11 cellular contexts compared by ENCODE assay signal in the genomic region with DNA sequence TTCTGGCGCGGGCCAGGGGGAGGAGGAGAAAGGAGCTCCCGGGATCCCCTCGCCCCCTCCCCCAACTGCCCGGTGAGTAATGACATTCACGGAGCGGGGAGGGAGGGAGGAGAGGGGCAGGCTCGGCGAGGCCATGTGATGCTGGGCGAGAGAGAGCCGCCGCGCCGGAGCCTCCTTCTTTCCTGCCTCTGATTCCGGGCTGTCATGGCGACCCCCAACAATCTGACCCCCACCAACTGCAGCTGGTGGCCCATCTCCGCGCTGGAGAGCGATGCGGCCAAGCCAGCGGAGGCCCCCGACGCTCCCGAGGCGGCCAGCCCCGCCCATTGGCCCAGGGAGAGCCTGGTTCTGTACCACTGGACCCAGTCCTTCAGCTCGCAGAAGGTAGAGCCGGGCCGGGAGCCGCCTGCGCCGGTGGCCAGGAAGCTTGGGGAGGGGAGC. TPM values are rescaled to one million over a fixed set of nuclear protein-coding genes. Genes with fewer than 3 reads are reported as not detected.
DNase-seq lines count a peak whose midpoint lies in the region; ATAC-seq and TF ChIP-seq lines count a peak whose summit lies in the region.
"Had no signal": no experiment of that assay in that cellular context is flagged by ENCODE, and none has a peak within 500 bp of the region (broad histone marks: within the 10 kb centered on the region; RNA-seq: fewer than 3 reads in every experiment).

Gene GDAP1L1, plus strand, starts transcription at position 178 of the 441 bp plus-strand sequence. Its CDS starts 27 bp downstream, at position 205.

- POLR2A ChIA-PET in IMR-90 (lab: Charles Lee; ENCODE audit: unreplicated experiment) = interaction anchor here (0.6 kb wide), 1 partner anchor 8 kb away, joined by 3 read pairs; no protein-coding TSS in a partner anchor

- TF ChIP-seq POLR2A in IMR-90 (IDR thresholded peaks at IDR 0.05; ENCODE audit: low read depth, low read length) = no peak

- BruUV-seq in IMR-90 (replicated peaks; lab: Mats Ljungman, UMichigan) = no TSS peak

- H3K27me3 ChIP-seq in IMR-90 (ENCODE audit: control insufficient read depth, insufficient read depth, low read length) = peaks cover 28% of the 10 kb centered on the region
- peaks cover 37% of the 10 kb centered on the region for H3K27me3 ChIP-seq in hepatocyte
- H3K27me3 ChIP-seq in MM.1S (replicated peaks; ENCODE audit: insufficient read depth, low read length) = no peaks in the 10 kb centered on the region

- dilution Hi-C loops in IMR-90 (cut with HindIII; ENCODE audit: low sequenced_read_pairs, unreplicated experiment) = no loop called here

- H3K4me3 ChIP-seq in IMR-90 (ENCODE audit: insufficient read depth, low read depth, low read length) (no peak within 1 kb of the TSS), hepatocyte (no peak within 1 kb of the TSS), skeletal muscle cell (ENCODE audit: low read depth, low read length) (peak within 1 kb of the TSS; percentile 10), MM.1S (ENCODE audit: low read length) (no peak within 1 kb of the TSS)

- H3K4me2 ChIP-seq in IMR-90 (ENCODE audit: low read depth, low read length) (no peak within 1 kb of the TSS; the same call in 1 of the 2 replicates), hepatocyte (peak within 1 kb of the TSS; percentile 76), MM.1S (ENCODE audit: low read depth, low read length) (no peak within 1 kb of the TSS)

- DNase-seq in IMR-90 (no peak), T-helper 17 cell (no peak), hepatocyte (ENCODE audit: low spot score) (peak; percentile 53), skeletal muscle cell (ENCODE audit: low read depth) (no peak), MM.1S (no peak), NCI-H2107 treated with DMSO at 0.1 percent for 48 hours (lab: John Stamatoyannopoulos, UW; ENCODE audit: unreplicated experiment) (no peak), GOT3 (lab: John Stamatoyannopoulos, UW) (no peak)
- DNase-seq: activated CD8-positive, alpha-beta memory T cell treated with anti-CD3 and anti-CD28 coated beads for 24 hours; NCI-H1930 had no signal

- no peak within 1 kb of the TSS for H3K9ac ChIP-seq in IMR-90 (ENCODE audit: low read depth, low read length)
- H3K9ac ChIP-seq in MM.1S (ENCODE audit: low read length) = no peak within 1 kb of the TSS

- no peak for TF ChIP-seq RAD21 in IMR-90 (IDR thresholded peaks at IDR 0.05; ENCODE audit: low read length)

- H4K5ac ChIP-seq in IMR-90 (ENCODE audit: low read depth, low read length) = no peak within 1 kb of the TSS

- in situ Hi-C loops in IMR-90 (cut with MboI; ENCODE audit: low sequenced_read_pairs) = no loop called here

- H3K9me2 ChIP-seq in hepatocyte (replicated peaks; ENCODE audit: insufficient read depth) (no peaks in the 10 kb centered on the region), MM.1S (replicated peaks; ENCODE audit: insufficient read depth, low read length) (no peaks in the 10 kb centered on the region)

- H3K4me1 ChIP-seq in IMR-90 (ENCODE audit: control insufficient read depth, insufficient read depth, low read length) (no peaks in the 10 kb centered on the region), hepatocyte (ENCODE audit: insufficient read depth) (peaks cover 7% of the 10 kb centered on the region), MM.1S (ENCODE audit: low read length) (no peaks in the 10 kb centered on the region)

- H3K36me3 ChIP-seq in IMR-90 (ENCODE audit: control insufficient read depth, insufficient read depth, low read length) (no peaks in the 10 kb centered on the region), hepatocyte (replicated peaks; ENCODE audit: insufficient read depth, low read depth) (no peaks in the 10 kb centered on the region), MM.1S (replicated peaks; ENCODE audit: insufficient read depth, low read length) (no peaks in the 10 kb centered on the region)

- H3K14ac ChIP-seq in IMR-90 (replicated peaks; ENCODE audit: low read depth, low read length) = no peak within 1 kb of the TSS

- H3K4me3 Mint-ChIP-seq in T-helper 17 cell = peak within 1 kb of the TSS; percentile 34

- H4K91ac ChIP-seq in IMR-90 (ENCODE audit: insufficient read depth, low read depth, low read length) = no peak within 1 kb of the TSS

- no peak within 1 kb of the TSS for H3K23ac ChIP-seq in IMR-90 (ENCODE audit: low read depth, low read length)

- no peaks in the 10 kb centered on the region for H4K20me1 ChIP-seq in IMR-90 (ENCODE audit: insufficient read depth, low read length)
- no peaks in the 10 kb centered on the region for H4K20me1 ChIP-seq in hepatocyte (ENCODE audit: insufficient read depth, poor library complexity, severe bottlenecking)
- H4K20me1 ChIP-seq in MM.1S (ENCODE audit: insufficient read depth, low read length) = no peaks in the 10 kb centered on the region

- H4K8ac ChIP-seq in IMR-90 (ENCODE audit: low read depth in 2 of 2, low read length in 2 of 2) = no peak within 1 kb of the TSS

- CTCF ChIA-PET in IMR-90 (lab: Yijun Ruan, JAX) = interaction anchor here (1.7 kb wide), 1 partner anchor 13 kb away, joined by 4 read pairs; no protein-coding TSS in a partner anchor

- H3K79me2 ChIP-seq in hepatocyte (no peaks in the 10 kb centered on the region), MM.1S (ENCODE audit: low read length) (no peaks in the 10 kb centered on the region)

- ATAC-seq in IMR-90 (ENCODE audit: low read depth) (no peak), T-helper 17 cell (no peak)

- no peak within 1 kb of the TSS for H2AK5ac ChIP-seq in IMR-90 (ENCODE audit: low read depth, low read length)

- peaks cover 33% of the 10 kb centered on the region for H3K27me3 Mint-ChIP-seq in T-helper 17 cell

- no peak within 1 kb of the TSS for H2BK15ac ChIP-seq in IMR-90 (ENCODE audit: low read depth, low read length)

- H2AK9ac ChIP-seq in IMR-90 (replicated peaks; ENCODE audit: low read depth, low read length, poor library complexity) = no peak within 1 kb of the TSS

- no peaks in the 10 kb centered on the region for H3K9me3 ChIP-seq in IMR-90 (ENCODE audit: control insufficient read depth, insufficient read depth, low read length)
- H3K9me3 ChIP-seq in T-helper 17 cell (ENCODE audit: control insufficient read depth, low read length, poor library complexity, severe bottlenecking) = no peaks in the 10 kb centered on the region
- no peaks in the 10 kb centered on the region for H3K9me3 ChIP-seq in hepatocyte (ENCODE audit: low read depth)
- H3K9me3 ChIP-seq in MM.1S (replicated peaks; ENCODE audit: insufficient read depth, low read length) = no peaks in the 10 kb centered on the region

- no peaks in the 10 kb centered on the region for H3F3A ChIP-seq in MM.1S (ENCODE audit: insufficient read depth, low read length)

- H2AFZ ChIP-seq in IMR-90 (replicated peaks; ENCODE audit: low read length, poor library complexity) = peak within 1 kb of the TSS; percentile 26
- no peak within 1 kb of the TSS for H2AFZ ChIP-seq in hepatocyte
- no peak within 1 kb of the TSS for H2AFZ ChIP-seq in MM.1S (ENCODE audit: low read length)

- intact Hi-C loops in IMR-90 (cut with micrococcal nuclease) = no loop called here

- peaks cover 2% of the 10 kb centered on the region for H3K36me3 Mint-ChIP-seq in T-helper 17 cell (ENCODE audit: low read depth)

- H2BK5ac ChIP-seq in IMR-90 (ENCODE audit: low read depth, low read length, poor library complexity, severe bottlenecking) = no peak within 1 kb of the TSS

- H3K27ac ChIP-seq in IMR-90 (ENCODE audit: insufficient read depth, low read length) (no peak within 1 kb of the TSS), hepatocyte (no peak within 1 kb of the TSS), MM.1S (ENCODE audit: low read length) (no peak within 1 kb of the TSS)
- H3K27ac ChIP-seq: epithelial cell of prostate had no signal

- H3K27ac Mint-ChIP-seq in T-helper 17 cell = no peak within 1 kb of the TSS

- no peak within 1 kb of the TSS for H3K56ac ChIP-seq in IMR-90 (ENCODE audit: extremely low read depth, insufficient read depth, low read length)

- no peaks in the 10 kb centered on the region for H3K79me1 ChIP-seq in IMR-90 (ENCODE audit: low read depth in 1 of 2, low read length in 2 of 2)

- H2BK120ac ChIP-seq in IMR-90 (ENCODE audit: low read depth, low read length) = no peak within 1 kb of the TSS

- TF ChIP-seq CTCF in IMR-90 (conservative IDR thresholded peaks at IDR 0.05; ENCODE audit: low read depth, low read length) (no peak), hepatocyte (IDR thresholded peaks at IDR 0.05; ENCODE audit: poor library complexity) (no peak), MM.1S (IDR thresholded peaks at IDR 0.05; ENCODE audit: low read length) (no peak)

- no peak within 1 kb of the TSS for H2BK20ac ChIP-seq in IMR-90 (ENCODE audit: low read depth, low read length)

- WGBS in IMR-90 (ENCODE audit: extremely low coverage in 2 of 2, insufficient read length in 1 of 2), 2 experiments = 0% methylated on average over 8 of the region's 32 CpGs; no CpG with 5 or more reads in 1 of the 2 experiments
- under 1% methylated on average over 21 of the region's 32 CpGs for WGBS in hepatocyte (ENCODE audit: low lambda C conversion rate, missing lambda C conversion rate)

- no peaks in the 10 kb centered on the region for H3K9me1 ChIP-seq in IMR-90 (ENCODE audit: insufficient read depth, low read length)

- peaks cover 2% of the 10 kb centered on the region for H3K4me1 Mint-ChIP-seq in T-helper 17 cell

- no peak within 1 kb of the TSS for H3K4ac ChIP-seq in IMR-90 (ENCODE audit: low read depth, low read length)

- no peak within 1 kb of the TSS for H3K18ac ChIP-seq in IMR-90 (ENCODE audit: low read depth, low read length)

TF ChIP-seq in IMR-90, 13 proteins besides CTCF, POLR2A, EP300 and RAD21:
- TF ChIP-seq RFX5 (IDR thresholded peaks at IDR 0.05; ENCODE audit: low read depth, low read length) (no peak), MAZ (IDR thresholded peaks at IDR 0.05; ENCODE audit: borderline replicate concordance, low read depth, low read length) (no peak), RCOR1 (IDR thresholded peaks at IDR 0.05; ENCODE audit: insufficient replicate concordance, low read length) (no peak)
- TF ChIP-seq, protein P1, sequence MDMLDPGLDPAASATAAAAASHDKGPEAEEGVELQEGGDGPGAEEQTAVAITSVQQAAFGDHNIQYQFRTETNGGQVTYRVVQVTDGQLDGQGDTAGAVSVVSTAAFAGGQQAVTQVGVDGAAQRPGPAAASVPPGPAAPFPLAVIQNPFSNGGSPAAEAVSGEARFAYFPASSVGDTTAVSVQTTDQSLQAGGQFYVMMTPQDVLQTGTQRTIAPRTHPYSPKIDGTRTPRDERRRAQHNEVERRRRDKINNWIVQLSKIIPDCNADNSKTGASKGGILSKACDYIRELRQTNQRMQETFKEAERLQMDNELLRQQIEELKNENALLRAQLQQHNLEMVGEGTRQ (IDR thresholded peaks at IDR 0.05; ENCODE audit: low read depth, low read length) = peak; percentile 49; the same call in 1 of the 2 replicates

RNA-seq across cellular contexts. Expression of gene GDAP1L1, which starts in this region (rescaled TPM):
- not detected in 2 replicates for total RNA-seq in IMR-90 (2012; rRNA removed)
- polyA plus RNA-seq in IMR-90 (2012; rRNA removed) = not detected in 2 replicates
- polyA plus RNA-seq in IMR-90 (2012; cell fraction: cytosol; rRNA removed) = not detected in 2 replicates
- polyA plus RNA-seq in IMR-90 (2012; cell fraction: nucleus; rRNA removed; ENCODE audit: low replicate concordance) = not detected in 2 replicates
- total RNA-seq in T-helper 17 cell = not detected
- 0.48 and 2.2 TPM in 2 replicates for total RNA-seq in hepatocyte
- polyA plus RNA-seq in hepatocyte = 0.57 and 0.77 TPM in 2 replicates
- total RNA-seq: posterior vena cava had no signal
